ENCODE assay signal across 8 cellular contexts in the genomic region with DNA sequence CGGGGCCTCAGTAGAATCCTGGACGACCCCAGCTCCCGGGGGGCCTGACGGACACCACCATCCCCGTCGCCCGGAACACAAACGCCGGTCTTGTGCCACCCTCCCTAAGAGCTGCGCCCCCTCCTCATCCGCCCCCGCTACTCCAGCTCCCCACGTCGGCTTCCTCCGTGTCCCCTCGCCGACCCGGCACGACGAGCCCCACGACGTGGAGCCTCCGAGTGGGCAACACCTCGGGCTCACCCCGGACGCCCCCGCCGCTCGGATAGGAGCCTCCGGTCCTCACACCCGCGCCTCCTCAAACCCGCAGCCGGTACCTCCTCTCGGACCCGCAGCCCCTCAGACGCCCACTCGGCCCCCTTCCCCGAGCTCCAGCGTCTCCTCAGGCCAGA. TPM values are rescaled to one million over a fixed set of nuclear protein-coding genes. Genes with fewer than 3 reads are reported as not detected.
A peak's percentile ranks its signal among the peaks of the same experiment; 100 is the strongest.
DNase-seq lines count a peak whose midpoint lies in the region; ATAC-seq and TF ChIP-seq lines count a peak whose summit lies in the region.

No MANE protein-coding gene starts in this region.

- WGBS in lower leg skin, 2 donors = 0% methylated on average over 29 to 30 of the region's 40 CpGs
- WGBS in upper lobe of left lung, 2 donors = 0 to 3% methylated on average over 15 to 40 of the region's 40 CpGs

- no peaks in the 10 kb centered on the region for H3K27me3 Mint-ChIP-seq in MCF 10A (ENCODE audit: insufficient read depth, unreplicated experiment)

- peak overlapping the region; percentile 72 for H3K4me3 ChIP-seq in MG63
- H3K4me3 ChIP-seq in lower leg skin (ENCODE audit: low read depth, poor library complexity, severe bottlenecking) = peak overlapping the region; percentile 94
- H3K4me3 ChIP-seq in upper lobe of left lung = peak overlapping the region; percentile 62 to 94 (median 90)

- H3K9me3 Mint-ChIP-seq in MCF 10A (ENCODE audit: unreplicated experiment) = no peaks in the 10 kb centered on the region

- peak in 1 of 2 donors; percentile 1 for ATAC-seq in upper lobe of left lung (ENCODE audit: low FRiP score in 2 of 2)

- H3K9me3 ChIP-seq in MG63 (no peaks in the 10 kb centered on the region), upper lobe of left lung (no peaks in the 10 kb centered on the region)

- H3K27ac Mint-ChIP-seq in MCF 10A (ENCODE audit: low read depth, unreplicated experiment) = peak overlapping the region; percentile 97

- TF ChIP-seq CTCF in MCF 10A (IDR thresholded peaks at IDR 0.05; ENCODE audit: unreplicated experiment) = no peak
- TF ChIP-seq CTCF in lower leg skin (IDR thresholded peaks at IDR 0.05) = no peak
- no peak for TF ChIP-seq CTCF in upper lobe of left lung (IDR thresholded peaks at IDR 0.05)

- TF ChIP-seq POLR2A in lower leg skin (IDR thresholded peaks at IDR 0.05) (no peak), upper lobe of left lung (IDR thresholded peaks at IDR 0.05) (no peak)

- DNase-seq in NK-92 treated with Interleukin-12 subunit alpha and Interleukin-12 subunit beta, amount 100 ng/mL, for 24 hours (lab: John Stamatoyannopoulos, UW) = peak; percentile 45
- DNase-seq in NK-92 (lab: John Stamatoyannopoulos, UW; ENCODE audit: unreplicated experiment) (no peak), MG63 (no peak), MCF 10A (ENCODE audit: unreplicated experiment) (no peak), lower leg skin (ENCODE audit: low spot score in 2 of 2) (peak; percentile 34 to 92), upper lobe of left lung (peak in 1 of 2 donors; percentile 28), CD1c-positive myeloid dendritic cell (ENCODE audit: extremely low spot score) (no peak), HCEC 1CT (no peak)

- peaks cover 51 to 66% (median 55%) of the 10 kb centered on the region in 4 donors for H3K4me1 ChIP-seq in upper lobe of left lung

- BruUV-seq in MCF 10A (replicated peaks; lab: Mats Ljungman, UMichigan) = no TSS peak

- no peak for TF ChIP-seq EP300 in upper lobe of left lung (IDR thresholded peaks at IDR 0.05)

- H3K36me3 ChIP-seq in MG63 (no peaks in the 10 kb centered on the region), upper lobe of left lung (no peaks in the 10 kb centered on the region)

- H3K4me3 Mint-ChIP-seq in MCF 10A (ENCODE audit: unreplicated experiment) = peak overlapping the region; percentile 80

- POLR2A ChIA-PET in MCF 10A (lab: Yijun Ruan, JAX) = interaction anchor here (0.6 to 15.3 kb wide), 17 partner anchors 9 to 556 kb away, joined by 3 to 270 read pairs (median 8); a partner anchor contains a TSS

- peak overlapping the region; percentile 94 to 100 (median 98) for H3K27ac ChIP-seq in upper lobe of left lung

- H3K27me3 ChIP-seq in MG63 (no peaks in the 10 kb centered on the region), upper lobe of left lung (no peaks in the 10 kb centered on the region)

- H3K36me3 Mint-ChIP-seq in MCF 10A (ENCODE audit: insufficient read depth, unreplicated experiment) = peaks cover 3% of the 10 kb centered on the region

- H3K4me1 Mint-ChIP-seq in MCF 10A (ENCODE audit: insufficient read depth, unreplicated experiment) = peaks cover 62% of the 10 kb centered on the region

- CTCF ChIA-PET in MCF 10A (lab: Yijun Ruan, JAX) = interaction anchor here (2.3 to 9.6 kb wide), 3 partner anchors 54 to 73 kb away, joined by 12 to 308 read pairs (median 57); a partner anchor contains a TSS

- intact Hi-C loops in MCF 10A (cut with micrococcal nuclease) = loop anchor here (5.0 kb wide), 2 partner anchors 35 to 1115 kb away; no protein-coding TSS in a partner anchor
- intact Hi-C loops in lower leg skin (cut with DNase I; ENCODE audit: low total_unique reads) = loop anchor here (2.0 to 10.0 kb wide), 2 partner anchors 52 to 68 kb away; a partner anchor contains a TSS

RNA-seq across cellular contexts. Expression of a gene that starts 0.5 kb away (rescaled TPM):
- total RNA-seq in MG63 (2014; rRNA removed; shearing (Covaris generic); ENCODE audit: low replicate concordance) = 82.4 and 224 TPM in 2 replicates
- total RNA-seq in MCF 10A (2022) (71.0 and 78.9 TPM in 2 replicates), lower leg skin (100 to 1,000 TPM; 124 to 181 (median 150) TPM), upper lobe of left lung (100 to 1,000 TPM in 4 of 6 donors, 10 to 100 TPM in 2; 70.2 to 151 (median 108) TPM)

RNA-seq across cellular contexts. Expression of a gene that starts 51.5 kb away (rescaled TPM):
- total RNA-seq in MG63 (2014; rRNA removed; shearing (Covaris generic); ENCODE audit: low replicate concordance) = 139 and 155 TPM in 2 replicates
- total RNA-seq in MCF 10A (2022) (52.8 and 57.7 TPM in 2 replicates), lower leg skin (10 to 100 TPM; 33.4 to 49.9 (median 45.4) TPM), upper lobe of left lung (10 to 100 TPM; 32.2 to 83.6 (median 65.8) TPM)

Comparison
In these comparisons a context has a peak if more than half of its experiments do, and no peak if none do; other contexts are left out.
1. DNase-seq: peak in NK-92 treated with Interleukin-12 subunit alpha and Interleukin-12 subunit beta, amount 100 ng/mL, for 24 hours (single experiment) and lower leg skin (2 of 2); none in NK-92 (single experiment), MG63 (single experiment), MCF 10A (single experiment), CD1c-positive myeloid dendritic cell (single experiment) and HCEC 1CT (single experiment).
2. Peak in every context shown above with its lines, with median percentiles within 50 percentile points of each other: H3K4me3 ChIP-seq.